Comparison of ENCODE assay signal across 9 cellular contexts in the genomic region with DNA sequence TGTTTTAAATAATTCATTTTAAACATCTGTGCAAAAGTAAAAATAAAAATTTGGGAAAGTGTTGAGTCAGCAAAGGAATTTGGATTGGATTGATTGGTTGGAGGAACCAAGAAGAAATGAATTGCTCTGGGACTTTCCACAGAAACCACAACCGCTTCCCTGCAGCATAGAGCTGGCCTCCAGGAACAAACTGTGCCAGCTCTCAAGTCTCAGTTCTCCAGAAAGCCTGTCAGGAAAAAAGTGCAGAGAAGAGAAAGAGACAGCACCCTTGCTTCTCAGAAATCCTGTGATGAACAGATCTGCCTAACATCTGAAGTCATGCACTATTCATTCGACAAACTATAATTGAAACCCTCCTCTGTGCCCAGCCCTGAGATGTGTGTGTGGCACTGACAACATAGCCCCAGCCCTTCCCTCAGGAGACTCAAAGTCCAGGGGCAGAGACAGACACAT. TPM values are rescaled to one million over a fixed set of nuclear protein-coding genes. Genes with fewer than 3 reads are reported as not detected.
A peak's percentile ranks its signal among the peaks of the same experiment; 100 is the strongest.
DNase-seq lines count a peak whose midpoint lies in the region.
"Had no signal": no experiment of that assay in that cellular context is flagged by ENCODE, and none has a peak within 500 bp of the region (broad histone marks: within the 10 kb centered on the region; RNA-seq: fewer than 3 reads in every experiment).

No MANE protein-coding gene starts in this region.

- H3K4me1 Mint-ChIP-seq in immature natural killer cell, result peaks cover 5 to 6% of the 10 kb centered on the region in 2 donors

- H3K9me3 ChIP-seq in SJSA1 (replicated peaks), result 0 out of 2 replicates have a peak, but pooled peaks cover 3% of the 10 kb centered on the region

- peaks cover 0 to 5% (median 4%) of the 10 kb centered on the region in 3 donors for H3K27me3 Mint-ChIP-seq in immature natural killer cell (ENCODE audit: low read depth in 3 of 3)
- H3K27me3 Mint-ChIP-seq: activated CD8-positive, alpha-beta T cell treated with anti-CD3 and anti-CD28 coated beads for 36 hours had no signal

- no peaks in the 10 kb centered on the region for H3K9me3 Mint-ChIP-seq in immature natural killer cell

- H3K27ac ChIP-seq in SJSA1, result 0 out of 2 replicates have a peak overlapping the region, but pooled peaks have one; percentile 9

- H3K36me3 ChIP-seq in SJSA1, result no peaks in the 10 kb centered on the region

- no peak overlapping the region for H3K27ac Mint-ChIP-seq in immature natural killer cell
- H3K27ac Mint-ChIP-seq: activated CD8-positive, alpha-beta T cell treated with anti-CD3 and anti-CD28 coated beads for 36 hours had no signal

- H3K4me3 Mint-ChIP-seq in immature natural killer cell, result no peak overlapping the region
- H3K4me3 Mint-ChIP-seq: activated CD8-positive, alpha-beta T cell treated with anti-CD3 and anti-CD28 coated beads for 36 hours had no signal

- no peak overlapping the region for H3K4me3 ChIP-seq in SJSA1

- H3K4me1 ChIP-seq in SJSA1 (replicated peaks), result peaks cover 7% of the 10 kb centered on the region

- H3K27me3 ChIP-seq in SJSA1 (replicated peaks), result no peaks in the 10 kb centered on the region

- H3K36me3 Mint-ChIP-seq in immature natural killer cell, result peaks cover 0 to 7% (median 0%) of the 10 kb centered on the region in 3 donors

- DNase-seq in A172 (ENCODE audit: low spot score), result peak; percentile 76
- DNase-seq in SJSA1 (ENCODE audit: low read depth in 1 of 2, low spot score in 2 of 2), result peak in 1 of 2 experiments; percentile 33
- DNase-seq in fibroblast of peridontal ligament (ENCODE audit: extremely low read depth), result peak; percentile 92
- no peak for DNase-seq in immature natural killer cell
- DNase-seq in NCI-H1930 (lab: John Stamatoyannopoulos, UW), result no peak
- DNase-seq in NCI-H146 (lab: John Stamatoyannopoulos, UW), result no peak
- DNase-seq: activated CD8-positive, alpha-beta T cell treated with anti-CD3 and anti-CD28 coated beads for 36 hours; NCI-H1694 treated with DMSO at 0.1 percent for 48 hours had no signal

RNA-seq across cellular contexts. Expression of gene LYPD3, which starts 14.8 kb away (rescaled TPM):
- total RNA-seq in A172 (2014; rRNA removed; shearing (Covaris generic)), result 0.43 TPM in 1 of 2 replicates, not detected in the other
- 0.13 TPM in 1 of 2 replicates, not detected in the other for total RNA-seq in SJSA1 (2014; rRNA removed; shearing (Covaris generic))
- 1 to 10 TPM; 1.3 to 2.4 (median 1.4) TPM for polyA plus RNA-seq in immature natural killer cell
- polyA plus RNA-seq: neural cell had no signal

RNA-seq across cellular contexts. Expression of gene TEX101, which starts 35.9 kb away (rescaled TPM):
- total RNA-seq in A172 (2014; rRNA removed; shearing (Covaris generic)), result not detected in 2 replicates
- total RNA-seq in SJSA1 (2014; rRNA removed; shearing (Covaris generic)), result not detected in 2 replicates
- not detected for polyA plus RNA-seq in immature natural killer cell
- total RNA-seq: activated CD8-positive, alpha-beta T cell treated with anti-CD3 and anti-CD28 coated beads for 36 hours had no signal
- polyA plus RNA-seq: neural cell had no signal

RNA-seq across cellular contexts. Expression of gene PHLDB3, which starts 54.0 kb away (rescaled TPM):
- 9.8 and 10.9 TPM in 2 replicates for total RNA-seq in A172 (2014; rRNA removed; shearing (Covaris generic))
- 15.1 and 15.8 TPM in 2 replicates for total RNA-seq in SJSA1 (2014; rRNA removed; shearing (Covaris generic))
- 1 to 10 TPM in 2 of 3 donors, under 1 TPM in 1; 0.51 to 3.2 (median 1.3) TPM for polyA plus RNA-seq in immature natural killer cell

Comparison
In these comparisons a context has a peak if more than half of its experiments do, and no peak if none do; other contexts are left out.
1. DNase-seq: peak in A172 (single experiment) and fibroblast of peridontal ligament (single experiment); none in immature natural killer cell (0 of 3), NCI-H1930 (0 of 2) and NCI-H146 (single experiment).